Comparison of ENCODE assay signal across 19 cellular contexts in the genomic region with DNA sequence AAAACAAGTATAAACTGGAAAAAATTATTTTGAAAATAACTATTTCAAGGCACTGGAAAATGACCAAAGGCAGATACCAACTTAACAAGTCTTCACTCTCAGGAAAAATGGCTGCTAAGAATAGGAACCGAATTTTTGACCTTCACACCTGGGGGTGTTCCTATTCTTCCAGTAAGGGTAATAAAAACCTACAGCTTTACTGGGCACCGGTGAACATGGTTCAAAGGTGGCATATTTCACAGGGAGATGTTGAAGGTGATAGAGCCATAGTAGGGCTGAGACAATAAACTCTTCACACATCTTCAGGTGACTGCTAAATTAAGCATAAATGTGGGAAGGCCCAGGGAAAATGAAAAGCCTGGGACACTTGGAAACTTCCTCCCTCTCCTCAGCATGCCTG.
DNase-seq lines count a peak whose midpoint lies in the region; ATAC-seq and TF ChIP-seq lines count a peak whose summit lies in the region.
"Had no signal": no experiment of that assay in that cellular context is flagged by ENCODE, and none has a peak within 500 bp of the region (broad histone marks: within the 10 kb centered on the region; RNA-seq: fewer than 3 reads in every experiment).

No MANE protein-coding gene starts in this region.

- H3K36me3 Mint-ChIP-seq in osteocyte (ENCODE audit: unreplicated experiment): no peaks in the 10 kb centered on the region
- H3K36me3 Mint-ChIP-seq: CD4-positive, CD25-positive, alpha-beta regulatory T cell; CD8-positive, alpha-beta T cell had no signal

- no peak overlapping the region for H3K9ac ChIP-seq in colonic mucosa (ENCODE audit: low read depth in 2 of 2, low read length in 2 of 2)
- H3K9ac ChIP-seq: BLaER1, GM23248 had no signal

- peaks cover 10% of the 10 kb centered on the region for H3K9me3 Mint-ChIP-seq in osteocyte (ENCODE audit: unreplicated experiment)

- no peaks in the 10 kb centered on the region for H3K36me3 ChIP-seq in H7 (replicated peaks; ENCODE audit: control insufficient read depth, insufficient read depth, low read length)
- H3K36me3 ChIP-seq in colonic mucosa: no peaks in the 10 kb centered on the region
- no peaks in the 10 kb centered on the region for H3K36me3 ChIP-seq in osteoblast (ENCODE audit: insufficient read depth, low read length)
- H3K36me3 ChIP-seq: BLaER1, HAP-1 had no signal

- no peak overlapping the region for H3K4me3 ChIP-seq in H7 (ENCODE audit: insufficient read depth, low read depth, low read length)
- H3K4me3 ChIP-seq in colonic mucosa: no peak overlapping the region
- H3K4me3 ChIP-seq in osteoblast (ENCODE audit: insufficient read depth, low read length): no peak overlapping the region
- H3K4me3 ChIP-seq: BLaER1, GM23248, HAP-1 had no signal

- peaks cover 10% of the 10 kb centered on the region for H3K27me3 Mint-ChIP-seq in osteocyte (ENCODE audit: unreplicated experiment)

- H3K4me1 ChIP-seq in colonic mucosa: no peaks in the 10 kb centered on the region
- no peaks in the 10 kb centered on the region for H3K4me1 ChIP-seq in osteoblast (ENCODE audit: insufficient read depth, low read length)
- H3K4me1 ChIP-seq: BLaER1, Caco-2, HAP-1 had no signal

- H3K27me3 ChIP-seq in H7 (ENCODE audit: control insufficient read depth, insufficient read depth, low read length) (no peaks in the 10 kb centered on the region), colonic mucosa (no peaks in the 10 kb centered on the region), osteoblast (ENCODE audit: insufficient read depth, low read length) (no peaks in the 10 kb centered on the region)
- H3K27me3 ChIP-seq: BLaER1 had no signal

- H3K9me3 ChIP-seq in colonic mucosa (no peaks in the 10 kb centered on the region), osteoblast (ENCODE audit: low read depth, low read length) (no peaks in the 10 kb centered on the region)
- H3K9me3 ChIP-seq: BLaER1, Caco-2, HAP-1 had no signal

- no peaks in the 10 kb centered on the region for H3K79me2 ChIP-seq in osteoblast (ENCODE audit: insufficient read depth, low read length)

- no peaks in the 10 kb centered on the region for H3K4me1 Mint-ChIP-seq in osteocyte (ENCODE audit: unreplicated experiment)
- H3K4me1 Mint-ChIP-seq: B cell; CD4-positive, CD25-positive, alpha-beta regulatory T cell had no signal

- H4K20me1 ChIP-seq in osteoblast (ENCODE audit: insufficient read depth, low read length): no peaks in the 10 kb centered on the region
- H4K20me1 ChIP-seq: BLaER1 had no signal

- H2AFZ ChIP-seq in osteoblast (ENCODE audit: low read length): no peak overlapping the region
- H2AFZ ChIP-seq: GM23248 had no signal

- H3K27ac ChIP-seq in colonic mucosa: peak overlapping the region; percentile 41
- H3K27ac ChIP-seq in osteoblast (ENCODE audit: low read depth, low read length): no peak overlapping the region
- H3K27ac ChIP-seq: BLaER1, C4-2B, GM23248 had no signal

- no peak for TF ChIP-seq CTCF in colonic mucosa (IDR thresholded peaks at IDR 0.05)
- TF ChIP-seq CTCF in osteocyte (IDR thresholded peaks at IDR 0.05): no peak
- no peak for TF ChIP-seq CTCF in osteoblast (IDR thresholded peaks at IDR 0.05; ENCODE audit: extremely low read depth, low read depth, low read length)

- H3K27ac Mint-ChIP-seq in osteocyte (ENCODE audit: unreplicated experiment): no peak overlapping the region
- H3K27ac Mint-ChIP-seq: B cell; CD4-positive, CD25-positive, alpha-beta regulatory T cell; CD8-positive, alpha-beta T cell; HFFc6 had no signal

- H3K4me3 Mint-ChIP-seq in osteocyte (ENCODE audit: unreplicated experiment): no peak overlapping the region
- H3K4me3 Mint-ChIP-seq: B cell; CD8-positive, alpha-beta T cell; HFFc6 had no signal

- ATAC-seq in left colon: peak; percentile 99
- ATAC-seq: CD8-positive, alpha-beta T cell had no signal

- H3K4me2 ChIP-seq in osteoblast (ENCODE audit: insufficient read depth, low read length): no peak overlapping the region
- H3K4me2 ChIP-seq: BLaER1 had no signal

- intact Hi-C loops in colonic mucosa (cut with DNase I): no loop called here
- intact Hi-C loops in left colon (cut with DNase I, micrococcal nuclease): no loop called here

- DNase-seq in H7 (peak; percentile 6), colonic mucosa (peak; percentile 62), left colon (no peak), osteocyte (ENCODE audit: extremely low spot score, unreplicated experiment) (peak; percentile 6), osteoblast (ENCODE audit: insufficient read length, low spot score, missing footprints) (no peak), NCI-H1436 treated with DMSO at 0.1 percent for 48 hours (lab: John Stamatoyannopoulos, UW) (no peak), NCI-H1417 treated with DMSO at 0.1 percent for 48 hours (lab: John Stamatoyannopoulos, UW) (no peak), KG1 (lab: John Stamatoyannopoulos, UW) (no peak)
- DNase-seq: Caco-2; CD4-positive, CD25-positive, alpha-beta regulatory T cell; DMS153; DND-41; GM23248; HFFc6 had no signal

Comparison
In these comparisons a context has a peak if more than half of its experiments do, and no peak if none do; other contexts are left out.
1. DNase-seq: peak in H7 (single experiment), colonic mucosa (single experiment) and osteocyte (single experiment); none in left colon (0 of 2), osteoblast (single experiment), NCI-H1436 treated with DMSO at 0.1 percent for 48 hours (single experiment), NCI-H1417 treated with DMSO at 0.1 percent for 48 hours (single experiment) and KG1 (single experiment).